ENCODE assay signal across 30 cellular contexts in the genomic region with DNA sequence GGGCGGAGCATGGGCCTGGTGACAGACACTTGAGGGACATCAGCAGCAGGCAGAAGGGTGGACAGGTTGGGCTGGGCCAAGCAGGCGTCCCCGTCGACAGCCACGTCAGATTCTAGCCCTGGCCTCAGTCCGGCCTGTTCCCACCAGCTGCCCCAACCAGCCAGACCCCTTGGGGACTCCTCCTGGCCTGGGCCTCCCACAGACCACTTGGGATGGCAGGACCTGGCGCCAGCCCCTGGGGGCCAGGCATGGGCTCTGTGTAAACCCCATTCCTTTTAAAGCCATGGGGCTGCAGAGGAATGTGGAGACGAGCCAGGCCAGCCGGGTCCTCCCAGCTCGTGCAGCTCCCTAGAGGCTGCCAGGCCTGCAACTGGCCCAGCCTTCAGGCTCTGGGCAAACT. TPM values are rescaled to one million over a fixed set of nuclear protein-coding genes. Genes with fewer than 3 reads are reported as not detected.
DNase-seq lines count a peak whose midpoint lies in the region; ATAC-seq, FAIRE-seq and TF ChIP-seq lines count a peak whose summit lies in the region.
"Had no signal": no experiment of that assay in that cellular context is flagged by ENCODE, and none has a peak within 500 bp of the region (broad histone marks: within the 10 kb centered on the region; RNA-seq: fewer than 3 reads in every experiment).

No MANE protein-coding gene starts in this region.

- no peak overlapping the region for H3K4me3 ChIP-seq in left ventricle myocardium inferior
- no peak overlapping the region for H3K4me3 ChIP-seq in sigmoid colon
- no peak overlapping the region for H3K4me3 ChIP-seq in small intestine (ENCODE audit: low read depth in 1 of 2, low read length in 2 of 2)
- H3K4me3 ChIP-seq: dorsolateral prefrontal cortex, lower lobe of right lung, skin epidermis, upper lobe of left lung had no signal

- TF ChIP-seq CTCF in activated CD8-positive, alpha-beta T cell treated with anti-CD3 and anti-CD28 coated beads for 36 hours (IDR thresholded peaks at IDR 0.05) = no peak
- TF ChIP-seq CTCF in left ventricle myocardium inferior (IDR thresholded peaks at IDR 0.05; ENCODE audit: borderline replicate concordance) (no peak), sigmoid colon (IDR thresholded peaks at IDR 0.05) (no peak)

- intact Hi-C loops in activated CD8-positive, alpha-beta T cell treated with anti-CD3 and anti-CD28 coated beads for 36 hours (cut with micrococcal nuclease) = no loop called here
- intact Hi-C loops in left ventricle myocardium inferior (cut with micrococcal nuclease) = no loop called here
- intact Hi-C loops in sigmoid colon (cut with DNase I) = loop anchor here (5.0 kb wide), 1 partner anchor 219 kb away; no protein-coding TSS in a partner anchor

- H3K9me3 ChIP-seq in left ventricle myocardium inferior (replicated peaks) (no peaks in the 10 kb centered on the region), sigmoid colon (no peaks in the 10 kb centered on the region), small intestine (ENCODE audit: control insufficient read depth, low read depth) (no peaks in the 10 kb centered on the region)
- H3K9me3 ChIP-seq: lower lobe of right lung, SK-N-SH, upper lobe of left lung had no signal

- H3K27me3 Mint-ChIP-seq in activated CD8-positive, alpha-beta T cell treated with anti-CD3 and anti-CD28 coated beads for 36 hours = no peaks in the 10 kb centered on the region
- no peaks in the 10 kb centered on the region for H3K27me3 Mint-ChIP-seq in activated CD8-positive, alpha-beta T cell treated with anti-CD3 and anti-CD28 coated beads, Interleukin-2, amount 10 ng/mL, durations not matched to agents 7 days and 5 days (ENCODE audit: low read depth)
- H3K27me3 Mint-ChIP-seq: activated CD4-positive, alpha-beta memory T cell treated with anti-CD3 and anti-CD28 coated beads, Interleukin-2, amount 10 ng/mL, durations not matched to agents 7 days and 5 days; activated naive CD8-positive, alpha-beta T cell treated with anti-CD3 and anti-CD28 coated beads for 36 hours; central memory CD8-positive, alpha-beta T cell had no signal

- ATAC-seq in activated CD8-positive, alpha-beta T cell treated with anti-CD3 and anti-CD28 coated beads for 36 hours = no peak
- no peak for ATAC-seq in activated CD8-positive, alpha-beta T cell treated with anti-CD3 and anti-CD28 coated beads, Interleukin-2, amount 10 ng/mL, durations not matched to agents 7 days and 5 days
- ATAC-seq: lower lobe of right lung had no signal

- CTCF ChIA-PET in activated CD8-positive, alpha-beta T cell treated with anti-CD3 and anti-CD28 coated beads for 36 hours (lab: Charles Lee) = interaction anchor here (0.8 to 4.4 kb wide), 4 partner anchors 11 to 44 kb away, joined by 3 to 63 read pairs (median 20); no protein-coding TSS in a partner anchor
- CTCF ChIA-PET in activated CD8-positive, alpha-beta T cell treated with anti-CD3 and anti-CD28 coated beads, Interleukin-2, amount 10 ng/mL, durations not matched to agents 7 days and 5 days (lab: Charles Lee) = interaction anchor here (1.4 to 4.1 kb wide), 2 partner anchors 13 to 44 kb away, joined by 3 to 47 read pairs; no protein-coding TSS in a partner anchor

- no peak for DNase-seq in activated CD8-positive, alpha-beta T cell treated with anti-CD3 and anti-CD28 coated beads for 36 hours
- no peak for DNase-seq in activated CD8-positive, alpha-beta T cell treated with anti-CD3 and anti-CD28 coated beads, Interleukin-2, amount 10 ng/mL, durations not matched to agents 7 days and 5 days
- DNase-seq in left ventricle myocardium inferior (peak; percentile 78), sigmoid colon (peak; percentile 88), erythroblast (lab: John Stamatoyannopoulos, UW) (no peak), amygdala (lab: John Stamatoyannopoulos, UW) (no peak), nucleus accumbens (lab: John Stamatoyannopoulos, UW) (no peak), small intestine (no peak)
- DNase-seq: activated CD4-positive, alpha-beta memory T cell treated with anti-CD3 and anti-CD28 coated beads, Interleukin-2, amount 10 ng/mL, durations not matched to agents 7 days and 5 days; activated CD4-positive, CD25-positive, alpha-beta regulatory T cell treated with anti-CD3 and anti-CD28 coated beads, Interleukin-2, amount 50 U/mL, for 72 hours; activated effector memory CD4-positive, alpha-beta T cell treated with Interleukin-2 at 50 U/mL for 16 hours; activated naive CD8-positive, alpha-beta T cell treated with anti-CD3 and anti-CD28 coated beads for 36 hours; dorsolateral prefrontal cortex; glutamatergic neuron; KG1; lower lobe of right lung; NCI-H1417 treated with DMSO at 0.1 percent for 48 hours; NCI-H2081 treated with DMSO at 0.1 percent for 48 hours; NCI-H226; NCI-H82; SK-N-SH; upper lobe of left lung had no signal

- H3K36me3 Mint-ChIP-seq in activated CD8-positive, alpha-beta T cell treated with anti-CD3 and anti-CD28 coated beads for 36 hours (ENCODE audit: low read depth) = peaks cover 8% of the 10 kb centered on the region
- H3K36me3 Mint-ChIP-seq in activated CD8-positive, alpha-beta T cell treated with anti-CD3 and anti-CD28 coated beads, Interleukin-2, amount 10 ng/mL, durations not matched to agents 7 days and 5 days (ENCODE audit: low read depth) = peaks cover 30% of the 10 kb centered on the region

- no peaks in the 10 kb centered on the region for H3K9me3 Mint-ChIP-seq in activated CD8-positive, alpha-beta T cell treated with anti-CD3 and anti-CD28 coated beads for 36 hours
- no peaks in the 10 kb centered on the region for H3K9me3 Mint-ChIP-seq in activated CD8-positive, alpha-beta T cell treated with anti-CD3 and anti-CD28 coated beads, Interleukin-2, amount 10 ng/mL, durations not matched to agents 7 days and 5 days (ENCODE audit: insufficient read depth)
- H3K9me3 Mint-ChIP-seq: activated CD4-positive, alpha-beta memory T cell treated with anti-CD3 and anti-CD28 coated beads, Interleukin-2, amount 10 ng/mL, durations not matched to agents 7 days and 5 days; activated naive CD8-positive, alpha-beta T cell treated with anti-CD3 and anti-CD28 coated beads for 36 hours; central memory CD8-positive, alpha-beta T cell; neural crest cell; T-helper 1 cell treated with Interleukin-12 subunit alpha and Interleukin-12 subunit beta and Interleukin-4 antibody, amounts not matched to agents 30 μg/mL and 1 μg/mL, for 36 hours had no signal

- H3K4me1 ChIP-seq in left ventricle myocardium inferior (peaks cover 64% of the 10 kb centered on the region), sigmoid colon (peaks cover 0 to 57% (median 51%) of the 10 kb centered on the region in 4 donors), small intestine (ENCODE audit: control insufficient read depth in 2 of 2, insufficient read depth in 1 of 2, low read depth in 1 of 2, low read length in 1 of 2) (peaks cover 0 to 3% of the 10 kb centered on the region in 2 donors)

- WGBS in sigmoid colon, 2 donors = 87 to 96% methylated on average over 10 of the region's 10 CpGs
- 88 to 95% (median 89%) methylated on average over 10 of the region's 10 CpGs for WGBS in small intestine, 3 donors

- no peak for FAIRE-seq in small intestine (lab: Jason Lieb, UNC)
- FAIRE-seq: D721Med, keratinocyte, TTC549 had no signal

- H3K27me3 ChIP-seq in left ventricle myocardium inferior (ENCODE audit: low read depth) (no peaks in the 10 kb centered on the region), sigmoid colon (no peaks in the 10 kb centered on the region), small intestine (ENCODE audit: control insufficient read depth in 2 of 2, insufficient read depth in 2 of 2, low read length in 2 of 2) (no peaks in the 10 kb centered on the region)
- H3K27me3 ChIP-seq: dorsolateral prefrontal cortex, upper lobe of left lung had no signal

- peaks cover 4% of the 10 kb centered on the region for H3K4me1 Mint-ChIP-seq in activated CD8-positive, alpha-beta T cell treated with anti-CD3 and anti-CD28 coated beads for 36 hours (ENCODE audit: low read depth)
- H3K4me1 Mint-ChIP-seq in activated CD8-positive, alpha-beta T cell treated with anti-CD3 and anti-CD28 coated beads, Interleukin-2, amount 10 ng/mL, durations not matched to agents 7 days and 5 days (ENCODE audit: low read depth) = no peaks in the 10 kb centered on the region
- H3K4me1 Mint-ChIP-seq: activated CD4-positive, alpha-beta memory T cell treated with anti-CD3 and anti-CD28 coated beads, Interleukin-2, amount 10 ng/mL, durations not matched to agents 7 days and 5 days; central memory CD8-positive, alpha-beta T cell had no signal

- TF ChIP-seq EP300 in sigmoid colon (IDR thresholded peaks at IDR 0.05) = no peak

- peaks cover 42% of the 10 kb centered on the region for H3K36me3 ChIP-seq in left ventricle myocardium inferior
- peaks cover 13 to 38% (median 23%) of the 10 kb centered on the region in 4 donors for H3K36me3 ChIP-seq in sigmoid colon
- peaks cover 15 to 18% of the 10 kb centered on the region in 2 donors for H3K36me3 ChIP-seq in small intestine (ENCODE audit: control insufficient read depth in 2 of 2, insufficient read depth in 2 of 2, low read length in 2 of 2)

- POLR2A ChIA-PET in activated CD8-positive, alpha-beta T cell treated with anti-CD3 and anti-CD28 coated beads for 36 hours (lab: Charles Lee) = no interaction called here
- POLR2A ChIA-PET in activated CD8-positive, alpha-beta T cell treated with anti-CD3 and anti-CD28 coated beads, Interleukin-2, amount 10 ng/mL, durations not matched to agents 7 days and 5 days (lab: Charles Lee) = no interaction called here

- H3K27ac Mint-ChIP-seq in activated CD8-positive, alpha-beta T cell treated with anti-CD3 and anti-CD28 coated beads for 36 hours = peak overlapping the region; percentile 34
- H3K27ac Mint-ChIP-seq in activated CD8-positive, alpha-beta T cell treated with anti-CD3 and anti-CD28 coated beads, Interleukin-2, amount 10 ng/mL, durations not matched to agents 7 days and 5 days = no peak overlapping the region
- H3K27ac Mint-ChIP-seq: activated CD4-positive, alpha-beta memory T cell treated with anti-CD3 and anti-CD28 coated beads, Interleukin-2, amount 10 ng/mL, durations not matched to agents 7 days and 5 days; activated naive CD8-positive, alpha-beta T cell treated with anti-CD3 and anti-CD28 coated beads for 36 hours; T-helper 1 cell treated with Interleukin-12 subunit alpha and Interleukin-12 subunit beta and Interleukin-4 antibody, amounts not matched to agents 30 μg/mL and 1 μg/mL, for 36 hours had no signal

- no peak overlapping the region for H3K4me3 Mint-ChIP-seq in activated CD8-positive, alpha-beta T cell treated with anti-CD3 and anti-CD28 coated beads for 36 hours
- no peak overlapping the region for H3K4me3 Mint-ChIP-seq in activated CD8-positive, alpha-beta T cell treated with anti-CD3 and anti-CD28 coated beads, Interleukin-2, amount 10 ng/mL, durations not matched to agents 7 days and 5 days
- H3K4me3 Mint-ChIP-seq: activated CD4-positive, alpha-beta memory T cell treated with anti-CD3 and anti-CD28 coated beads, Interleukin-2, amount 10 ng/mL, durations not matched to agents 7 days and 5 days; activated naive CD8-positive, alpha-beta T cell treated with anti-CD3 and anti-CD28 coated beads for 36 hours; central memory CD8-positive, alpha-beta T cell; neural crest cell; T-helper 1 cell treated with Interleukin-12 subunit alpha and Interleukin-12 subunit beta and Interleukin-4 antibody, amounts not matched to agents 30 μg/mL and 1 μg/mL, for 36 hours had no signal

- H3K27ac ChIP-seq in left ventricle myocardium inferior (replicated peaks) = peak overlapping the region; percentile 86
- peak overlapping the region; percentile 78 to 87 (median 84) for H3K27ac ChIP-seq in sigmoid colon
- H3K27ac ChIP-seq in small intestine (ENCODE audit: low read depth in 1 of 2, low read length in 1 of 2) = no peak overlapping the region
- H3K27ac ChIP-seq: 22Rv1 had no signal

- TF ChIP-seq POLR2A in sigmoid colon (IDR thresholded peaks at IDR 0.05) (no peak), erythroblast (IDR thresholded peaks at IDR 0.05; ENCODE audit: low read length) (no peak)

RNA-seq across cellular contexts. Expression of gene SUSD2, which starts 4.7 kb away (rescaled TPM):
- under 1 TPM; 0.65 to 0.95 TPM for total RNA-seq in activated CD8-positive, alpha-beta T cell treated with anti-CD3 and anti-CD28 coated beads for 36 hours
- total RNA-seq in activated CD8-positive, alpha-beta T cell treated with anti-CD3 and anti-CD28 coated beads, Interleukin-2, amount 10 ng/mL, durations not matched to agents 7 days and 5 days = 1 to 10 TPM; 1.3 to 1.9 TPM
- total RNA-seq in left ventricle myocardium inferior = 3.2 TPM
- total RNA-seq in sigmoid colon = 1 to 10 TPM; 1.2 to 8.6 (median 3.8) TPM
- 1 to 10 TPM in 1 of 3 donors, not detected in 2; 2.6 TPM for polyA plus RNA-seq in sigmoid colon
- polyA plus RNA-seq in small intestine = 10 to 100 TPM in 1 of 3 donors, 1 to 10 TPM in 2; 6.1 to 15.0 (median 7.6) TPM

Comparison
In these comparisons a context has a peak if more than half of its experiments do, and no peak if none do; other contexts are left out.
1. DNase-seq: peak in left ventricle myocardium inferior (single experiment) and sigmoid colon (single experiment); none in activated CD8-positive, alpha-beta T cell treated with anti-CD3 and anti-CD28 coated beads for 36 hours (single experiment), activated CD8-positive, alpha-beta T cell treated with anti-CD3 and anti-CD28 coated beads, Interleukin-2, amount 10 ng/mL, durations not matched to agents 7 days and 5 days (single experiment), erythroblast (0 of 2), amygdala (0 of 56), nucleus accumbens (0 of 56) and small intestine (single experiment).
2. H3K27ac ChIP-seq: peak in left ventricle myocardium inferior (single experiment) and sigmoid colon (4 of 4); none in small intestine (0 of 2).